Comparison of ENCODE assay signal across 23 cellular contexts in genomic region chrX:11210397-11210796, GRCh38.
DNase-seq lines count a peak whose midpoint lies in the region; ATAC-seq and TF ChIP-seq lines count a peak whose summit lies in the region.
"Had no signal": no experiment of that assay in that cellular context is flagged by ENCODE, and none has a peak within 500 bp of the region (broad histone marks: within the 10 kb centered on the region; RNA-seq: fewer than 3 reads in every experiment).

No MANE protein-coding gene starts in this region.

- H3K14ac ChIP-seq in mesenchymal stem cell (ENCODE audit: low read length in 2 of 2): no peak overlapping the region

- H3K9me3 ChIP-seq in adipocyte (ENCODE audit: control insufficient read depth, low read length): no peaks in the 10 kb centered on the region
- no peaks in the 10 kb centered on the region for H3K9me3 ChIP-seq in fibroblast of lung (ENCODE audit: control insufficient read depth, insufficient read depth, low read depth, low read length)
- H3K9me3 ChIP-seq in mesenchymal stem cell (ENCODE audit: control insufficient read depth, low read length): no peaks in the 10 kb centered on the region
- no peaks in the 10 kb centered on the region for H3K9me3 ChIP-seq in right atrium auricular region

- H3K79me2 ChIP-seq in fibroblast of lung (ENCODE audit: control insufficient read depth, insufficient read depth, low read length): no peaks in the 10 kb centered on the region

- H4K20me1 ChIP-seq in fibroblast of lung (ENCODE audit: control insufficient read depth, extremely low read depth, insufficient read depth, low read length): no peaks in the 10 kb centered on the region
- H4K20me1 ChIP-seq: BLaER1 treated with 17β-estradiol and CSF1 and Interleukin-3, amounts not matched to agents 10 nM and 100 nM had no signal

- no peak overlapping the region for H4K8ac ChIP-seq in mesenchymal stem cell (ENCODE audit: low read length)

- H3K4me3 ChIP-seq in adipocyte (ENCODE audit: low read length) (peak overlapping the region; percentile 70), fibroblast of lung (replicated peaks in 1 of 4; ENCODE audit: control extremely low read depth in 1 of 4, insufficient read depth in 1 of 4, low read depth in 3 of 4, low read length in 4 of 4) (peak overlapping the region in 3 of 4 experiments; percentile 12 to 20 (median 13)), mesenchymal stem cell (ENCODE audit: insufficient read depth in 1 of 2, low read depth in 1 of 2, low read length in 2 of 2) (peak overlapping the region in 1 of 2 experiments; percentile 44), right atrium auricular region (no peak overlapping the region)
- H3K4me3 ChIP-seq: BLaER1 treated with 17β-estradiol and CSF1 and Interleukin-3, amounts not matched to agents 10 nM and 100 nM; GM12878; SJCRH30 had no signal

- H2BK5ac ChIP-seq in mesenchymal stem cell (ENCODE audit: low read depth, low read length, poor library complexity, severe bottlenecking): no peak overlapping the region

- H4K91ac ChIP-seq in mesenchymal stem cell (ENCODE audit: low read length): no peak overlapping the region

- no peak overlapping the region for H2AK5ac ChIP-seq in mesenchymal stem cell (ENCODE audit: low read length, severe bottlenecking)

- H3K9ac ChIP-seq in adipocyte (ENCODE audit: low read length) (peak overlapping the region; percentile 49), fibroblast of lung (ENCODE audit: insufficient read depth, low read length) (no peak overlapping the region), mesenchymal stem cell (ENCODE audit: low read length) (peak overlapping the region; percentile 82)
- H3K9ac ChIP-seq: BLaER1 treated with 17β-estradiol and CSF1 and Interleukin-3, amounts not matched to agents 10 nM and 100 nM had no signal

- H3K4me1 ChIP-seq in adipocyte (ENCODE audit: control insufficient read depth, insufficient read depth, low read length) (peaks cover 6% of the 10 kb centered on the region), fibroblast of lung (ENCODE audit: control insufficient read depth, extremely low read depth, insufficient read depth, low read length) (peaks cover 3% of the 10 kb centered on the region), mesenchymal stem cell (ENCODE audit: control insufficient read depth, insufficient read depth, low read depth, low read length) (no peaks in the 10 kb centered on the region), right atrium auricular region (no peaks in the 10 kb centered on the region)
- H3K4me1 ChIP-seq: BLaER1 treated with 17β-estradiol and CSF1 and Interleukin-3, amounts not matched to agents 10 nM and 100 nM; SJCRH30 had no signal

- no peaks in the 10 kb centered on the region for H3K27me3 ChIP-seq in adipocyte (replicated peaks; ENCODE audit: control insufficient read depth, insufficient read depth, low read length)
- no peaks in the 10 kb centered on the region for H3K27me3 ChIP-seq in fibroblast of lung (ENCODE audit: control insufficient read depth, insufficient read depth, low read length)
- no peaks in the 10 kb centered on the region for H3K27me3 ChIP-seq in mesenchymal stem cell (ENCODE audit: control insufficient read depth in 1 of 2, insufficient read depth in 1 of 2, low read length in 2 of 2)
- no peaks in the 10 kb centered on the region for H3K27me3 ChIP-seq in right atrium auricular region
- H3K27me3 ChIP-seq: SJCRH30 had no signal

- no peak overlapping the region for H2BK120ac ChIP-seq in mesenchymal stem cell (ENCODE audit: low read depth, low read length)

- H2BK12ac ChIP-seq in mesenchymal stem cell (ENCODE audit: low read length in 2 of 2): no peak overlapping the region

- peak; percentile 13 for DNase-seq in EH (ENCODE audit: low read depth)
- peak; percentile 66 for DNase-seq in adipocyte (ENCODE audit: low read depth)
- peak in 1 of 2 donors; percentile 14 for DNase-seq in fibroblast of lung (ENCODE audit: low read depth in 2 of 2)
- DNase-seq in mesenchymal stem cell: no peak
- no peak for DNase-seq in NCI-H1092 (lab: John Stamatoyannopoulos, UW)
- no peak for DNase-seq in right atrium auricular region (ENCODE audit: low spot score)
- DNase-seq: AML-193; CD4-positive, alpha-beta T cell; Karpas-422; NCI-H1105; NCI-H1436 treated with DMSO at 0.1 percent for 48 hours; NCI-H187 treated with DMSO at 0.1 percent for 48 hours; NCI-H2171 treated with DMSO at 0.1 percent for 48 hours; NCI-H345; NCI-H510A treated with DMSO at 0.1 percent for 48 hours; NCI-H774; NK-92 treated with Interleukin-12 subunit alpha and Interleukin-12 subunit beta, amount 100 ng/mL, for 24 hours; PC-3; SJCRH30 had no signal

- H3K79me1 ChIP-seq in mesenchymal stem cell (replicated peaks; ENCODE audit: low read length, poor library complexity, severe bottlenecking): no peaks in the 10 kb centered on the region

- H3K4ac ChIP-seq in mesenchymal stem cell (ENCODE audit: low read depth in 1 of 2, low read length in 2 of 2): no peak overlapping the region

- ATAC-seq in HG03354 (IDR thresholded peaks at IDR 0.05; ENCODE audit: poor library complexity, severe bottlenecking, unreplicated experiment) (no peak), GM21717 (IDR thresholded peaks at IDR 0.05; ENCODE audit: unreplicated experiment) (no peak)
- ATAC-seq: GM12878, PC-3 had no signal

- TF ChIP-seq CTCF in fibroblast of lung (conservative IDR thresholded peaks at IDR 0.05 in 1 of 2, IDR thresholded peaks at IDR 0.05 in 1 of 2; ENCODE audit: low read depth in 1 of 2, low read length in 2 of 2) (no peak), right atrium auricular region (IDR thresholded peaks at IDR 0.05) (no peak)

- H3K4me2 ChIP-seq in fibroblast of lung (ENCODE audit: extremely low read depth, insufficient read depth, low read length) (peak overlapping the region; percentile 68), mesenchymal stem cell (ENCODE audit: low read length, poor library complexity, severe bottlenecking) (no peak overlapping the region)
- H3K4me2 ChIP-seq: BLaER1 treated with 17β-estradiol and CSF1 and Interleukin-3, amounts not matched to agents 10 nM and 100 nM had no signal

- H3K36me3 ChIP-seq in adipocyte (ENCODE audit: control insufficient read depth, insufficient read depth, low read length, severe bottlenecking): no peaks in the 10 kb centered on the region
- H3K36me3 ChIP-seq in fibroblast of lung (ENCODE audit: control insufficient read depth, insufficient read depth, low read length): no peaks in the 10 kb centered on the region
- H3K36me3 ChIP-seq in mesenchymal stem cell (ENCODE audit: control insufficient read depth in 1 of 2, insufficient read depth in 2 of 2, low read depth in 1 of 2, low read length in 2 of 2): no peaks in the 10 kb centered on the region
- no peaks in the 10 kb centered on the region for H3K36me3 ChIP-seq in right atrium auricular region
- H3K36me3 ChIP-seq: BLaER1 treated with 17β-estradiol and CSF1 and Interleukin-3, amounts not matched to agents 10 nM and 100 nM; SJCRH30 had no signal

- no peak overlapping the region for H2BK15ac ChIP-seq in mesenchymal stem cell (ENCODE audit: low read depth, poor library complexity, severe bottlenecking)

- H3K23ac ChIP-seq in mesenchymal stem cell (ENCODE audit: low read length in 2 of 2): no peak overlapping the region

- H3K18ac ChIP-seq in mesenchymal stem cell (ENCODE audit: low read depth in 1 of 2, low read length in 2 of 2): no peak overlapping the region

- H2AFZ ChIP-seq in fibroblast of lung (ENCODE audit: low read length) (no peak overlapping the region), mesenchymal stem cell (ENCODE audit: low read depth, low read length) (no peak overlapping the region)

- H3K27ac ChIP-seq in fibroblast of lung (ENCODE audit: insufficient read depth, low read length) (no peak overlapping the region), mesenchymal stem cell (ENCODE audit: low read length, poor library complexity, severe bottlenecking) (no peak overlapping the region), right atrium auricular region (no peak overlapping the region)
- H3K27ac ChIP-seq: BLaER1 treated with 17β-estradiol and CSF1 and Interleukin-3, amounts not matched to agents 10 nM and 100 nM; SJCRH30 had no signal

- 80% methylated on average over 1 of the region's 4 CpGs for WGBS in mesenchymal stem cell

Comparison
In these comparisons a context has a peak if more than half of its experiments do, and no peak if none do; other contexts are left out.
1. DNase-seq: peak in EH (single experiment) and adipocyte (single experiment); none in mesenchymal stem cell (single experiment), NCI-H1092 (single experiment) and right atrium auricular region (single experiment).
2. H3K4me3 ChIP-seq: peak in adipocyte (single experiment) and fibroblast of lung (3 of 4); none in right atrium auricular region (0 of 2).